Comparison of ENCODE assay signal across 8 cellular contexts in genomic region chr17:18225562-18226283, GRCh38. TPM values are rescaled to one million over a fixed set of nuclear protein-coding genes. Genes with fewer than 3 reads are reported as not detected.
DNase-seq lines count a peak whose midpoint lies in the region; ATAC-seq and TF ChIP-seq lines count a peak whose summit lies in the region.

Gene LLGL1, plus strand, starts transcription at chr17:18225635. Its CDS starts 48 bp downstream, at chr17:18225683.

- TF ChIP-seq POLR2A in HCT116 (IDR thresholded peaks at IDR 0.05; ENCODE audit: borderline replicate concordance, extremely low read depth, insufficient read depth, insufficient read length) = no peak

- H3K27ac ChIP-seq in HCT116 (ENCODE audit: low read depth, low read length) = peak within 1 kb of the TSS; percentile 57; the same call in 1 of the 2 replicates
- H3K27ac ChIP-seq in SJSA1 = peak within 1 kb of the TSS; percentile 38; the same call in 1 of the 2 replicates

- ATAC-seq in GM18502 (IDR thresholded peaks at IDR 0.05; ENCODE audit: poor library complexity, unreplicated experiment) = peak; percentile 35
- peak; percentile 35 for ATAC-seq in HCT116
- no peak for ATAC-seq in effector memory CD8-positive, alpha-beta T cell (replicated peaks)
- no peak for ATAC-seq in naive B cell (ENCODE audit: low read depth in 2 of 2)

- intact Hi-C loops in HCT116 (cut with micrococcal nuclease) = loop anchor here (2.0 kb wide), 1 partner anchor 35 kb away; the partner anchor contains the start of gene MIEF2

- peaks cover 17% of the 10 kb centered on the region for H3K79me2 ChIP-seq in HCT116 (ENCODE audit: insufficient read depth, low read length)

- no peaks in the 10 kb centered on the region for H3K36me3 ChIP-seq in HCT116 (ENCODE audit: control insufficient read depth in 1 of 2, insufficient read depth in 2 of 2, low read length in 2 of 2)
- no peaks in the 10 kb centered on the region for H3K36me3 ChIP-seq in SJSA1

- H3K4me2 ChIP-seq in HCT116 (ENCODE audit: low read length) = peak within 1 kb of the TSS; percentile 95

- H3K4me1 ChIP-seq in HCT116 (ENCODE audit: control insufficient read depth in 1 of 2, insufficient read depth in 2 of 2, low read length in 2 of 2) (peaks cover 21 to 32% of the 10 kb centered on the region in 2 experiments), SJSA1 (replicated peaks) (peaks cover 27% of the 10 kb centered on the region)

- H3K9me3 Mint-ChIP-seq in effector memory CD8-positive, alpha-beta T cell = no peaks in the 10 kb centered on the region
- H3K9me3 Mint-ChIP-seq in naive B cell = peaks cover 0 to 2% (median 0%) of the 10 kb centered on the region in 7 donors

- peaks cover 30 to 35% of the 10 kb centered on the region in 2 donors for H3K4me1 Mint-ChIP-seq in effector memory CD8-positive, alpha-beta T cell (ENCODE audit: low read depth in 2 of 2)
- H3K4me1 Mint-ChIP-seq in naive B cell = peaks cover 12 to 30% (median 22%) of the 10 kb centered on the region in 3 donors

- H3K27me3 ChIP-seq in HCT116 (ENCODE audit: insufficient read depth, low read length) (no peaks in the 10 kb centered on the region), SJSA1 (replicated peaks) (no peaks in the 10 kb centered on the region)

- H3K9me2 ChIP-seq in HCT116 (ENCODE audit: insufficient read depth) = no peaks in the 10 kb centered on the region

- peak within 1 kb of the TSS; percentile 79 for H3K9ac ChIP-seq in HCT116 (ENCODE audit: low read length)

- RAD21 ChIA-PET in HCT116 (lab: Charles Lee; ENCODE audit: low non-redundant PET in 1 of 2, low total read pairs in 2 of 2, uncharacterized antibody in 2 of 2, unreplicated experiment in 2 of 2) = no interaction called here

- POLR2A ChIA-PET in HCT116 (lab: Charles Lee) = no interaction called here

- H3K9me3 ChIP-seq in HCT116 (ENCODE audit: control insufficient read depth in 1 of 2, insufficient read depth in 1 of 2, low read depth in 1 of 2, low read length in 2 of 2) (no peaks in the 10 kb centered on the region), SJSA1 (replicated peaks) (no peaks in the 10 kb centered on the region)

- TF ChIP-seq RAD21 in HCT116 (IDR thresholded peaks at IDR 0.05; ENCODE audit: low read depth) = no peak

- H3K27me3 Mint-ChIP-seq in effector memory CD8-positive, alpha-beta T cell = no peaks in the 10 kb centered on the region
- no peaks in the 10 kb centered on the region for H3K27me3 Mint-ChIP-seq in naive B cell

- no peaks in the 10 kb centered on the region for H4K20me1 ChIP-seq in HCT116 (ENCODE audit: insufficient read depth)

- H3K36me3 Mint-ChIP-seq in effector memory CD8-positive, alpha-beta T cell (ENCODE audit: insufficient read depth) = peaks cover 9% of the 10 kb centered on the region
- H3K36me3 Mint-ChIP-seq in naive B cell = no peaks in the 10 kb centered on the region

- no peak for TF ChIP-seq CTCF in HCT116 (IDR thresholded peaks at IDR 0.05 in 2 of 3, conservative IDR thresholded peaks at IDR 0.05 in 1 of 3; ENCODE audit: borderline replicate concordance in 1 of 3, insufficient read depth in 1 of 3, low read depth in 2 of 3, low read length in 2 of 3)

- H3K4me3 ChIP-seq in HCT116 (replicated peaks in 1 of 2; ENCODE audit: low read depth in 1 of 2, low read length in 2 of 2) (peak within 1 kb of the TSS; percentile 91 to 94), SJSA1 (peak within 1 kb of the TSS; percentile 69)

- H3K27ac Mint-ChIP-seq in effector memory CD8-positive, alpha-beta T cell = peak within 1 kb of the TSS; percentile 59 to 87
- H3K27ac Mint-ChIP-seq in naive B cell = peak within 1 kb of the TSS; percentile 40 to 89 (median 76)

- H3K4me3 Mint-ChIP-seq in effector memory CD8-positive, alpha-beta T cell = peak within 1 kb of the TSS; percentile 88 to 97
- H3K4me3 Mint-ChIP-seq in naive B cell = peak within 1 kb of the TSS; percentile 81 to 95 (median 92)

- CTCF ChIA-PET in HCT116 (lab: Charles Lee) = no interaction called here

- H2AFZ ChIP-seq in HCT116 (ENCODE audit: low read depth, low read length, poor library complexity, severe bottlenecking) = peak within 1 kb of the TSS; percentile 74

- no TSS peak for BruUV-seq in HCT116 (replicated peaks; lab: Mats Ljungman, UMichigan)

- DNase-seq in HCT116 (ENCODE audit: low read depth, low spot score) (no peak), SJSA1 (ENCODE audit: low read depth in 1 of 2, low spot score in 2 of 2) (peak in 1 of 2 experiments; percentile 34), naive B cell (no peak), iPS-NIHi11 (ENCODE audit: low spot score) (no peak), NCI-H146 (lab: John Stamatoyannopoulos, UW) (no peak)
- DNase-seq in effector memory CD8-positive, alpha-beta T cell = no peak
- no peak for DNase-seq in activated effector memory CD4-positive, alpha-beta T cell treated with anti-CD3 and anti-CD28 coated beads, Interleukin-2, amount 50 U/mL, for 16 hours

TF ChIP-seq in HCT116, 20 proteins besides CTCF, POLR2A, EP300 and RAD21:
- TF ChIP-seq ZFX (IDR thresholded peaks at IDR 0.05) (peak; percentile 30; the same call in 1 of the 2 replicates), ELF1 (IDR thresholded peaks at IDR 0.05; ENCODE audit: borderline replicate concordance, low read depth) (no peak), POLR2AphosphoS5 (IDR thresholded peaks at IDR 0.05; ENCODE audit: low read depth, low read length) (peak; percentile 72)

RNA-seq across cellular contexts. Expression of gene LLGL1, which starts in this region (rescaled TPM):
- 44.3 TPM for total RNA-seq in HCT116 (2021; ENCODE audit: unreplicated experiment)
- 31.7 and 34.1 TPM in 2 replicates for polyA plus RNA-seq in HCT116 (2012)
- 15.9 and 19.3 TPM in 2 replicates for total RNA-seq in SJSA1 (2014; rRNA removed; shearing (Covaris generic))
- 1 to 10 TPM in 2 of 6 donors, under 1 TPM in 3, not detected in 1; 0.38 to 1.4 (median 0.86) TPM for polyA plus RNA-seq in naive B cell (ENCODE audit: low read depth in 6 of 6)

Comparison
In these comparisons a context has a peak if more than half of its experiments do, and no peak if none do; other contexts are left out.
1. ATAC-seq: peak in GM18502 (single experiment) and HCT116 (single experiment); none in effector memory CD8-positive, alpha-beta T cell (single experiment) and naive B cell (0 of 2).